11 cellular contexts compared by ENCODE assay signal in genomic region chr20:29443819-29444218, GRCh38.
DNase-seq lines count a peak whose midpoint lies in the region; ATAC-seq and TF ChIP-seq lines count a peak whose summit lies in the region.
"Had no signal": no experiment of that assay in that cellular context is flagged by ENCODE, and none has a peak within 500 bp of the region (broad histone marks: within the 10 kb centered on the region; RNA-seq: fewer than 3 reads in every experiment).

No MANE protein-coding gene starts in this region.

- H3K4me1 ChIP-seq in Caco-2: peaks cover 21% of the 10 kb centered on the region
- peaks cover 0 to 16% (median 0%) of the 10 kb centered on the region in 3 donors for H3K4me1 ChIP-seq in esophagus squamous epithelium

- H3K4me1 Mint-ChIP-seq in activated CD4-positive, alpha-beta T cell treated with anti-CD3 and anti-CD28 coated beads, Interleukin-2, amount 10 ng/mL, durations not matched to agents 24 days and 14 days: peaks cover 7% of the 10 kb centered on the region
- peaks cover 18% of the 10 kb centered on the region for H3K4me1 Mint-ChIP-seq in Caco-2 (ENCODE audit: low read depth, unreplicated experiment)
- H3K4me1 Mint-ChIP-seq: T-helper 17 cell had no signal

- H3K9me3 ChIP-seq in Caco-2 (no peaks in the 10 kb centered on the region; the same call in 1 of the 2 replicates), esophagus squamous epithelium (peaks cover 0 to 4% (median 0%) of the 10 kb centered on the region in 3 donors)

- H3K4me3 Mint-ChIP-seq in activated CD4-positive, alpha-beta T cell treated with anti-CD3 and anti-CD28 coated beads, Interleukin-2, amount 10 ng/mL, durations not matched to agents 24 days and 14 days: no peak overlapping the region
- H3K4me3 Mint-ChIP-seq in Caco-2 (ENCODE audit: unreplicated experiment): no peak overlapping the region
- H3K4me3 Mint-ChIP-seq: T-helper 17 cell had no signal

- CTCF ChIA-PET in Caco-2 (lab: Charles Lee): no interaction called here

- H3K27ac Mint-ChIP-seq in activated CD4-positive, alpha-beta T cell treated with anti-CD3 and anti-CD28 coated beads, Interleukin-2, amount 10 ng/mL, durations not matched to agents 24 days and 14 days: no peak overlapping the region
- H3K27ac Mint-ChIP-seq in Caco-2 (ENCODE audit: unreplicated experiment): no peak overlapping the region
- H3K27ac Mint-ChIP-seq: T-helper 17 cell had no signal

- TF ChIP-seq POLR2A in esophagus squamous epithelium (IDR thresholded peaks at IDR 0.05): no peak

- H3K27me3 Mint-ChIP-seq in activated CD4-positive, alpha-beta T cell treated with anti-CD3 and anti-CD28 coated beads, Interleukin-2, amount 10 ng/mL, durations not matched to agents 24 days and 14 days: peaks cover 6% of the 10 kb centered on the region
- no peaks in the 10 kb centered on the region for H3K27me3 Mint-ChIP-seq in Caco-2 (ENCODE audit: insufficient read depth, unreplicated experiment)
- H3K27me3 Mint-ChIP-seq: T-helper 17 cell had no signal

- BruUV-seq in Caco-2 (replicated peaks; lab: Mats Ljungman, UMichigan): no TSS peak

- intact Hi-C loops in activated CD4-positive, alpha-beta T cell treated with anti-CD3 and anti-CD28 coated beads, Interleukin-2, amount 10 ng/mL, durations not matched to agents 24 days and 14 days (cut with micrococcal nuclease): no loop called here
- intact Hi-C loops in Caco-2 (cut with micrococcal nuclease; ENCODE audit: unreplicated experiment): loop anchor here (1.0 to 10.0 kb wide), 7 partner anchors 75 to 1869 kb away; no protein-coding TSS in a partner anchor
- intact Hi-C loops in esophagus squamous epithelium (cut with DNase I): no loop called here

- no peak overlapping the region for H3K4me3 ChIP-seq in Caco-2 (ENCODE audit: low read depth, low read length)
- H3K4me3 ChIP-seq in esophagus squamous epithelium: no peak overlapping the region

- peak; percentile 62 for DNase-seq in activated CD4-positive, alpha-beta T cell treated with anti-CD3 and anti-CD28 coated beads, Interleukin-2, amount 10 ng/mL, durations not matched to agents 24 days and 14 days
- no peak for DNase-seq in activated CD4-positive, alpha-beta T cell treated with anti-CD3 and anti-CD28 coated beads for 1 hour
- DNase-seq in left kidney (ENCODE audit: low read depth, low spot score) (peak; percentile 15), GM19240 (ENCODE audit: insufficient read length, low spot score) (no peak), Caco-2 (no peak), esophagus squamous epithelium (lab: John Stamatoyannopoulos, UW) (no peak)
- DNase-seq: activated CD8-positive, alpha-beta memory T cell treated with anti-CD3 and anti-CD28 coated beads, Interleukin-2, amount 50 U/mL, for 4 hours; T-helper 17 cell had no signal

- ATAC-seq in GM21515 (IDR thresholded peaks at IDR 0.05; ENCODE audit: unreplicated experiment): peak; percentile 69
- peak; percentile 82 for ATAC-seq in HG03575 (IDR thresholded peaks at IDR 0.05; ENCODE audit: extremely low read depth, insufficient number of reproducible peaks, low FRiP score, unreplicated experiment)
- ATAC-seq: T-helper 17 cell had no signal

- H3K9me3 Mint-ChIP-seq in activated CD4-positive, alpha-beta T cell treated with anti-CD3 and anti-CD28 coated beads, Interleukin-2, amount 10 ng/mL, durations not matched to agents 24 days and 14 days: no peaks in the 10 kb centered on the region
- H3K9me3 Mint-ChIP-seq in Caco-2 (ENCODE audit: unreplicated experiment): no peaks in the 10 kb centered on the region

- no peaks in the 10 kb centered on the region for H3K27me3 ChIP-seq in Caco-2 (replicated peaks; ENCODE audit: control insufficient read depth, insufficient read depth, low read length)
- peaks cover 0 to 24% (median 0%) of the 10 kb centered on the region in 4 donors for H3K27me3 ChIP-seq in esophagus squamous epithelium
- H3K27me3 ChIP-seq: brain microvascular endothelial cell had no signal

- POLR2A ChIA-PET in Caco-2 (lab: Charles Lee): no interaction called here

- H3K36me3 Mint-ChIP-seq in activated CD4-positive, alpha-beta T cell treated with anti-CD3 and anti-CD28 coated beads, Interleukin-2, amount 10 ng/mL, durations not matched to agents 24 days and 14 days (ENCODE audit: low read depth): no peaks in the 10 kb centered on the region
- peaks cover 9% of the 10 kb centered on the region for H3K36me3 Mint-ChIP-seq in Caco-2 (ENCODE audit: insufficient read depth, unreplicated experiment)

- no peak overlapping the region for H3K27ac ChIP-seq in esophagus squamous epithelium
- H3K27ac ChIP-seq: brain microvascular endothelial cell had no signal

- no peak for TF ChIP-seq CTCF in Caco-2 (IDR thresholded peaks at IDR 0.05; ENCODE audit: insufficient read depth in 1 of 2, low read depth in 1 of 2, low read length in 1 of 2, severe bottlenecking in 1 of 2, unreplicated experiment in 1 of 2)
- TF ChIP-seq CTCF in esophagus squamous epithelium (IDR thresholded peaks at IDR 0.05): no peak

- WGBS in esophagus squamous epithelium, 2 donors: 52 to 61% methylated on average over 3 of the region's 3 CpGs

- no peaks in the 10 kb centered on the region for H3K36me3 ChIP-seq in Caco-2 (ENCODE audit: control insufficient read depth, insufficient read depth, low read length)
- no peaks in the 10 kb centered on the region for H3K36me3 ChIP-seq in esophagus squamous epithelium
- H3K36me3 ChIP-seq: brain microvascular endothelial cell had no signal

Comparison
In these comparisons a context has a peak if more than half of its experiments do, and no peak if none do; other contexts are left out.
1. DNase-seq: peak in activated CD4-positive, alpha-beta T cell treated with anti-CD3 and anti-CD28 coated beads, Interleukin-2, amount 10 ng/mL, durations not matched to agents 24 days and 14 days (single experiment) and left kidney (single experiment); none in activated CD4-positive, alpha-beta T cell treated with anti-CD3 and anti-CD28 coated beads for 1 hour (single experiment), GM19240 (single experiment), Caco-2 (0 of 2) and esophagus squamous epithelium (single experiment).